In genomic region chr15:44537728-44538240, GRCh38 we compare ENCODE assay signal across 8 cellular contexts. TPM values are rescaled to one million over a fixed set of nuclear protein-coding genes. Genes with fewer than 3 reads are reported as not detected.
A peak's percentile ranks its signal among the peaks of the same experiment; 100 is the strongest.
DNase-seq lines count a peak whose midpoint lies in the region; ATAC-seq and TF ChIP-seq lines count a peak whose summit lies in the region.

No MANE protein-coding gene starts in this region.

- H3K4me1 ChIP-seq in Panc1 (ENCODE audit: control insufficient read depth, insufficient read depth, low read length) (peaks cover 17% of the 10 kb centered on the region; the same call in 1 of the 2 replicates), mucosa of stomach (ENCODE audit: control insufficient read depth, insufficient read depth, low read length) (peaks cover 19% of the 10 kb centered on the region)

- H3K9me3 ChIP-seq in Panc1 (ENCODE audit: control insufficient read depth, insufficient read depth, low read depth, low read length) (no peaks in the 10 kb centered on the region), mucosa of stomach (ENCODE audit: control insufficient read depth, low read length) (no peaks in the 10 kb centered on the region)

- no peaks in the 10 kb centered on the region for H3K27me3 ChIP-seq in Panc1 (ENCODE audit: control insufficient read depth, insufficient read depth, low read length)
- H3K27me3 ChIP-seq in mucosa of stomach (ENCODE audit: control insufficient read depth, insufficient read depth, low read length): no peaks in the 10 kb centered on the region

- peak overlapping the region; percentile 67 to 76 for H3K4me3 ChIP-seq in Panc1 (ENCODE audit: low read depth in 2 of 2, low read length in 2 of 2)
- H3K4me3 ChIP-seq in mucosa of stomach (ENCODE audit: low read length): peak overlapping the region; percentile 18

- in situ Hi-C loops in Panc1 (cut with HindIII; ENCODE audit: low pct_unique_long_range_greater_than_20kb, low sequenced_read_pairs): no loop called here

- CTCF ChIA-PET in Panc1 (lab: Charles Lee): interaction anchor here (0.7 kb wide), 1 partner anchor 34 kb away, joined by 5 read pairs; no protein-coding TSS in a partner anchor

- no peak for TF ChIP-seq CTCF in Panc1 (IDR thresholded peaks at IDR 0.05)

- peak overlapping the region; percentile 92 for H3K9ac ChIP-seq in mucosa of stomach (ENCODE audit: low read length)

- peaks cover 2% of the 10 kb centered on the region for H3K36me3 ChIP-seq in Panc1 (ENCODE audit: control insufficient read depth, insufficient read depth, low read length)
- no peaks in the 10 kb centered on the region for H3K36me3 ChIP-seq in mucosa of stomach (ENCODE audit: control insufficient read depth, insufficient read depth, low read length)

- intact Hi-C loops in Panc1 (cut with micrococcal nuclease; ENCODE audit: unreplicated experiment): no loop called here

- DNase-seq in NCI-H1694 treated with DMSO at 0.1 percent for 48 hours (lab: John Stamatoyannopoulos, UW) (peak; percentile 1), NCI-H1694 (lab: John Stamatoyannopoulos, UW) (no peak), Panc1 (ENCODE audit: low read depth, low spot score) (no peak), dedifferentiated amniotic fluid mesenchymal stem cell (ENCODE audit: extremely low spot score) (peak; percentile 56), left lobe of liver (ENCODE audit: low spot score) (no peak)

- no peak; the same call in 1 of the 2 replicates for ATAC-seq in Panc1
- no peak for ATAC-seq in GM21526 (IDR thresholded peaks at IDR 0.05; ENCODE audit: low FRiP score, unreplicated experiment)
- no peak for ATAC-seq in left lobe of liver
- no peak for ATAC-seq in HG03521 (IDR thresholded peaks at IDR 0.05; ENCODE audit: unreplicated experiment)

- peak overlapping the region; percentile 89 for H3K27ac ChIP-seq in Panc1 (ENCODE audit: low read length)

- no TSS peak for BruUV-seq in Panc1 (replicated peaks; lab: Mats Ljungman, UMichigan)

- POLR2A ChIA-PET in Panc1 (lab: Charles Lee): no interaction called here

RNA-seq across cellular contexts. Expression of gene EIF3J, which starts 0.8 kb away (rescaled TPM):
- total RNA-seq in Panc1 (2021; ENCODE audit: unreplicated experiment): 128 TPM
- 81.8 TPM for polyA plus RNA-seq in Panc1 (2012; ENCODE audit: insufficient read length)
- total RNA-seq in left lobe of liver: 33.0 TPM

Comparison
In these comparisons a context has a peak if more than half of its experiments do, and no peak if none do; other contexts are left out.
1. DNase-seq: peak in NCI-H1694 treated with DMSO at 0.1 percent for 48 hours (single experiment) and dedifferentiated amniotic fluid mesenchymal stem cell (single experiment); none in NCI-H1694 (single experiment), Panc1 (single experiment) and left lobe of liver (single experiment).